ENCODE assay signal across 19 cellular contexts in the genomic region with DNA sequence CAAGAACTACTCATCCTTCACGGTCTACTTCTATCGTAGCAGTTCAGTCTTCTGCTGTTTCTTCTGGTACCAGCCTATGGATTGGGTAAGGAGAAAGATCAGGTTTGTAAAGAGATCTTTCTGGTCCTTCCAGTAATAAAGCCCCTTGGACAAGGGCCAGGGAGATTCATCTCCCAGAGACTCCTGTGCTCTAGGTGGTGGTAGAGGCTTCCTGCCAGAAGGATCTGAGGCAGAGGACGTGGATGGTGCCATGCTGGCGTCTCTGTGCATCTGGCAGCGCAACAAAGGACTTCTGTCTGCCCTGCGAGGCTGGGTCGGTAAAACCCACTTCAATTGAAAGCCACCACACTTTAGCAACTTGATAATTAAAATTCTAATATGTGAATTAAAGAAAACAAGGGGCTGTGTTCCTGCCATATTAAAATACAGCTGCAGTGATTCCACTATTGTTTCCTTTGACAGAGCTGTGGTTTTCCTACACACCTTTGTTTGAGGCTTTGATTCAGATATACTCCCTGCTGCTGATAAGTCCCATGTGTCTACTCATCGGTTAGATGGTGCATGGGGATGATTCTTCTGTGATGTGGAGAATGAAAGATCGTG.
DNase-seq lines count a peak whose midpoint lies in the region; ATAC-seq and TF ChIP-seq lines count a peak whose summit lies in the region.
"Had no signal": no experiment of that assay in that cellular context is flagged by ENCODE, and none has a peak within 500 bp of the region (broad histone marks: within the 10 kb centered on the region; RNA-seq: fewer than 3 reads in every experiment).

No MANE protein-coding gene starts in this region.

- no peak for ATAC-seq in sciatic nerve
- ATAC-seq: activated CD8-positive, alpha-beta T cell treated with anti-CD3 and anti-CD28 coated beads for 36 hours; activated naive CD4-positive, alpha-beta T cell treated with anti-CD3 and anti-CD28 coated beads, Interleukin-2, amount 50 U/mL, for 72 hours; activated T-cell treated with anti-CD3 and anti-CD28 coated beads, Interleukin-2, amount 50 U/mL, for 4 hours; Right ventricle myocardium inferior; stimulated activated naive B cell treated with anti-CD40 and anti-IgM and Interleukin-4, amounts not matched to agents 10 μg/mL and 1 μg/mL and 100 μg/mL, for 72 hours had no signal

- H3K27ac ChIP-seq in brain microvascular endothelial cell, result no peak overlapping the region
- peak overlapping the region in 1 of 2 donors; percentile 2 for H3K27ac ChIP-seq in tibial artery
- H3K27ac ChIP-seq: lower lobe of right lung had no signal

- H3K9me3 ChIP-seq in tibial artery, result no peaks in the 10 kb centered on the region
- H3K9me3 ChIP-seq: lower lobe of right lung, tibial nerve had no signal

- DNase-seq in Daoy (ENCODE audit: low read depth), result peak; percentile 46
- peak; percentile 57 for DNase-seq in NCI-H2029 (lab: John Stamatoyannopoulos, UW)
- no peak for DNase-seq in brain microvascular endothelial cell
- no peak for DNase-seq in neural crest cell (ENCODE audit: low read depth, low spot score)
- DNase-seq in sciatic nerve (ENCODE audit: low spot score), result no peak
- no peak for DNase-seq in DMS114 treated with DMSO at 0.1 percent for 48 hours (lab: John Stamatoyannopoulos, UW; ENCODE audit: unreplicated experiment)
- DNase-seq in tibial artery, result no peak
- DNase-seq: activated CD8-positive, alpha-beta T cell treated with anti-CD3 and anti-CD28 coated beads for 36 hours; activated T-cell treated with anti-CD3 and anti-CD28 coated beads, Interleukin-2, amount 50 U/mL, for 4 hours; DND-41; lower lobe of right lung; naive B cell; NCI-H2081 treated with DMSO at 0.1 percent for 48 hours; retina; stimulated activated CD4-positive, alpha-beta T cell treated with anti-CD3 and anti-CD28 coated beads, Interleukin-15, amount 100 ng/mL, for 24 hours; stimulated activated naive B cell treated with anti-CD40 and anti-IgM and Interleukin-4, amounts not matched to agents 10 μg/mL and 1 μg/mL and 100 μg/mL, for 72 hours had no signal

- no peak overlapping the region for H3K4me3 Mint-ChIP-seq in neural crest cell
- H3K4me3 Mint-ChIP-seq: activated CD8-positive, alpha-beta T cell treated with anti-CD3 and anti-CD28 coated beads for 36 hours; activated T-cell treated with anti-CD3 and anti-CD28 coated beads, Interleukin-2, amount 50 U/mL, for 4 hours; naive B cell; stimulated activated naive B cell treated with anti-CD40 and anti-IgM and Interleukin-4, amounts not matched to agents 10 μg/mL and 1 μg/mL and 100 μg/mL, for 72 hours had no signal

- H3K27me3 ChIP-seq in brain microvascular endothelial cell (replicated peaks) (no peaks in the 10 kb centered on the region), tibial artery (no peaks in the 10 kb centered on the region)
- H3K27me3 ChIP-seq: tibial nerve had no signal

- peaks cover 0 to 76% (median 32%) of the 10 kb centered on the region in 4 donors for H3K4me1 ChIP-seq in tibial artery
- H3K4me1 ChIP-seq: lower lobe of right lung had no signal

- H3K9me3 Mint-ChIP-seq in neural crest cell, result no peaks in the 10 kb centered on the region
- H3K9me3 Mint-ChIP-seq: activated CD8-positive, alpha-beta T cell treated with anti-CD3 and anti-CD28 coated beads for 36 hours; activated naive CD4-positive, alpha-beta T cell treated with anti-CD3 and anti-CD28 coated beads, Interleukin-2, amount 50 U/mL, for 72 hours; activated T-cell treated with anti-CD3 and anti-CD28 coated beads, Interleukin-2, amount 50 U/mL, for 4 hours; naive B cell; stimulated activated naive B cell treated with anti-CD40 and anti-IgM and Interleukin-4, amounts not matched to agents 10 μg/mL and 1 μg/mL and 100 μg/mL, for 72 hours had no signal

- no peaks in the 10 kb centered on the region for H3K27me3 Mint-ChIP-seq in neural crest cell (ENCODE audit: low read depth)
- H3K27me3 Mint-ChIP-seq: activated CD8-positive, alpha-beta T cell treated with anti-CD3 and anti-CD28 coated beads for 36 hours had no signal

- intact Hi-C loops in sciatic nerve (cut with DNase I) (no loop called here), tibial artery (cut with DNase I; ENCODE audit: low total_unique reads) (no loop called here)

- in situ Hi-C loops in brain microvascular endothelial cell (cut with HindIII; ENCODE audit: low pct_ligation_motif_present, low sequenced_read_pairs), result no loop called here

- H3K4me3 ChIP-seq in brain microvascular endothelial cell (ENCODE audit: low read depth, low read length) (no peak overlapping the region), tibial artery (no peak overlapping the region)
- H3K4me3 ChIP-seq: lower lobe of right lung, tibial nerve had no signal

- peak; percentile 4 for TF ChIP-seq CTCF in brain microvascular endothelial cell (IDR thresholded peaks at IDR 0.05; ENCODE audit: low read depth, low read length, missing control alignments)
- TF ChIP-seq CTCF in neural crest cell (conservative IDR thresholded peaks at IDR 0.05), result no peak
- no peak for TF ChIP-seq CTCF in tibial artery (IDR thresholded peaks at IDR 0.05)

- H3K36me3 Mint-ChIP-seq in neural crest cell (ENCODE audit: low read depth), result no peaks in the 10 kb centered on the region
- H3K36me3 Mint-ChIP-seq: activated naive CD4-positive, alpha-beta T cell treated with anti-CD3 and anti-CD28 coated beads, Interleukin-2, amount 50 U/mL, for 72 hours; stimulated activated naive B cell treated with anti-CD40 and anti-IgM and Interleukin-4, amounts not matched to agents 10 μg/mL and 1 μg/mL and 100 μg/mL, for 72 hours had no signal

- H3K36me3 ChIP-seq in brain microvascular endothelial cell (replicated peaks), result no peaks in the 10 kb centered on the region
- H3K36me3 ChIP-seq in tibial artery, result no peaks in the 10 kb centered on the region
- H3K36me3 ChIP-seq: lower lobe of right lung, tibial nerve had no signal

- H3K27ac Mint-ChIP-seq in neural crest cell (ENCODE audit: unreplicated experiment), result peak overlapping the region; percentile 28
- H3K27ac Mint-ChIP-seq: activated CD8-positive, alpha-beta T cell treated with anti-CD3 and anti-CD28 coated beads for 36 hours; activated naive CD4-positive, alpha-beta T cell treated with anti-CD3 and anti-CD28 coated beads, Interleukin-2, amount 50 U/mL, for 72 hours had no signal

- peaks cover 60% of the 10 kb centered on the region for H3K4me1 Mint-ChIP-seq in neural crest cell

Comparison
In these comparisons a context has a peak if more than half of its experiments do, and no peak if none do; other contexts are left out.
1. DNase-seq: peak in Daoy (single experiment) and NCI-H2029 (single experiment); none in brain microvascular endothelial cell (single experiment), neural crest cell (single experiment), sciatic nerve (single experiment), DMS114 treated with DMSO at 0.1 percent for 48 hours (single experiment) and tibial artery (0 of 2).